1 cellular context compared by ENCODE assay signal in the genomic region with DNA sequence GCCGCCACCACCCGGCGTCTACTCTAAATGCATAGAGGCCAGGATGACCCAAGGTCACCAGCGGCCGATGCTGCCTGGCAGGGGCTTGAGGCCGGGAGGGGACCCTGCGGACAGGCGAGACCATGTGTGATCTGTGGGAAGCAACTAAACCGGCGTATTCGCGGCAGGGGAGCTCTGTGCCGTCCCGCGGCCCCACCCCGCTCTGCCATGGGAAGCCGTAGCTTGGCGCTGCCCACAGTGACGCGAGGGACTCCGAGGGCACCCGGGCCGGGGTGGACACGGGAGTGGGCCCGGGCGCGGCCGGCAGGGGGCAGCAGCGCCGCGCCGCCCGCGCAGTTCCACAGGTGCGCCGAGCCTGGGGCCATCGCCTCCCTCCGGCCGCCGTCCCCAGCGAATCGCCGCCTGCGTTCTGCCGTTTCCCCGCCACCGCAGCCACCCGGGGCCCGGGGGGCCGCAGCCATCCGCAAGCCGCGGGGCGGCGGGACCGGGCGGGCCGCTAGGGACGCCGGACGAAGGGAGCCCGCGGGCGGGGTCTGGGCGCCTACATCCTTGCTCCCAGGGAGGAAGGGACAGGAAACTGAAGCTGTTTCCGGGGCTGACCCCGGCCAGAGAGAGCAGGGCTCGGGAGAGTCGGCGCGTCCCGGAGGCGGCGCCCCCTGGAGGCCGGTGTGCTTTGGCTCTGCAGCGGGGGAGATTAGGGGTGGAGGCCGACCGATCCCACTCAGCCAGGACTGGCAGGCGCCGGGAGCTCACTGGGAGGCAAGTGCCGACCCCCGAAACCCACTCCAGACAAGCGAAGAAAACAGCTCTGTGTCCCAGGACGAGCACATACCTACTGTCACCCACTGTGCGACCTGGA.
TF ChIP-seq lines count a peak whose summit lies in the region.

No MANE protein-coding gene starts in this region.

TF ChIP-seq in H1, 55 proteins besides CTCF, POLR2A, EP300 and RAD21:
- no peak for TF ChIP-seq JUN (IDR thresholded peaks at IDR 0.05; ENCODE audit: low read depth, low read length)
- peak; percentile 76 to 98 for TF ChIP-seq HDAC2 (IDR thresholded peaks at IDR 0.05; ENCODE audit: borderline replicate concordance in 1 of 2, low read depth in 2 of 2, low read length in 2 of 2)
- no peak for TF ChIP-seq CHD2 (IDR thresholded peaks at IDR 0.05; ENCODE audit: low read length)
- TF ChIP-seq SRF (IDR thresholded peaks at IDR 0.05; ENCODE audit: low read depth, low read length): no peak
- TF ChIP-seq FOSL1 (IDR thresholded peaks at IDR 0.05; ENCODE audit: insufficient read depth, low read depth, low read length): no peak
- no peak for TF ChIP-seq CBX5 (IDR thresholded peaks at IDR 0.05; ENCODE audit: low read depth, low read length)
- TF ChIP-seq BACH1 (IDR thresholded peaks at IDR 0.05; ENCODE audit: low read length): peak; percentile 89
- TF ChIP-seq EZH2 (IDR thresholded peaks at IDR 0.05; ENCODE audit: low read depth, low read length, severe bottlenecking): no peak
- TF ChIP-seq RFX5 (IDR thresholded peaks at IDR 0.05; ENCODE audit: borderline replicate concordance, low read depth, low read length): no peak
- TF ChIP-seq MAFK (IDR thresholded peaks at IDR 0.05; ENCODE audit: low read depth, low read length): no peak
- TF ChIP-seq, protein P1, sequence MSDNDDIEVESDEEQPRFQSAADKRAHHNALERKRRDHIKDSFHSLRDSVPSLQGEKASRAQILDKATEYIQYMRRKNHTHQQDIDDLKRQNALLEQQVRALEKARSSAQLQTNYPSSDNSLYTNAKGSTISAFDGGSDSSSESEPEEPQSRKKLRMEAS (IDR thresholded peaks at IDR 0.05): no peak
- TF ChIP-seq CREB1 (IDR thresholded peaks at IDR 0.05): peak; percentile 67
- TF ChIP-seq BCL11A (IDR thresholded peaks at IDR 0.05; ENCODE audit: low read depth in 2 of 2, low read length in 2 of 2): no peak
- no peak for TF ChIP-seq BRCA1 (IDR thresholded peaks at IDR 0.05; ENCODE audit: low read depth, low read length)
- TF ChIP-seq SIRT6 (IDR thresholded peaks at IDR 0.05; ENCODE audit: low read length): no peak
- peak; percentile 88 for TF ChIP-seq ASH2L (IDR thresholded peaks at IDR 0.05; ENCODE audit: low read length)
- TF ChIP-seq JUND (IDR thresholded peaks at IDR 0.05; ENCODE audit: low read length): no peak
- TF ChIP-seq TBP (IDR thresholded peaks at IDR 0.05; ENCODE audit: low read depth, low read length): peak; percentile 38; the same call in 1 of the 2 replicates
- peak; percentile 48; the same call in 1 of the 2 replicates for TF ChIP-seq GABPA (IDR thresholded peaks at IDR 0.05; ENCODE audit: borderline replicate concordance, insufficient read depth, low read length)
- TF ChIP-seq SP4 (IDR thresholded peaks at IDR 0.05; ENCODE audit: low read length): no peak
- TF ChIP-seq POU5F1 (IDR thresholded peaks at IDR 0.05; ENCODE audit: low read depth, low read length): no peak
- no peak for TF ChIP-seq GTF2F1 (IDR thresholded peaks at IDR 0.05; ENCODE audit: borderline replicate concordance, low read depth, low read length)
- no peak for TF ChIP-seq CEBPB (IDR thresholded peaks at IDR 0.05; ENCODE audit: low read depth, low read length)
- TF ChIP-seq, protein P2, sequence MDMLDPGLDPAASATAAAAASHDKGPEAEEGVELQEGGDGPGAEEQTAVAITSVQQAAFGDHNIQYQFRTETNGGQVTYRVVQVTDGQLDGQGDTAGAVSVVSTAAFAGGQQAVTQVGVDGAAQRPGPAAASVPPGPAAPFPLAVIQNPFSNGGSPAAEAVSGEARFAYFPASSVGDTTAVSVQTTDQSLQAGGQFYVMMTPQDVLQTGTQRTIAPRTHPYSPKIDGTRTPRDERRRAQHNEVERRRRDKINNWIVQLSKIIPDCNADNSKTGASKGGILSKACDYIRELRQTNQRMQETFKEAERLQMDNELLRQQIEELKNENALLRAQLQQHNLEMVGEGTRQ (IDR thresholded peaks at IDR 0.05; ENCODE audit: low read length): no peak
- TF ChIP-seq TEAD4 (IDR thresholded peaks at IDR 0.05; ENCODE audit: low read depth, low read length): no peak
- no peak; the same call in 1 of the 2 replicates for TF ChIP-seq YY1 (IDR thresholded peaks at IDR 0.05; ENCODE audit: low read depth, low read length)
- TF ChIP-seq KDM5A (IDR thresholded peaks at IDR 0.05; ENCODE audit: low read length): no peak
- no peak for TF ChIP-seq SAP30 (IDR thresholded peaks at IDR 0.05; ENCODE audit: insufficient read depth, insufficient replicate concordance, low read length)
- peak; percentile 82 for TF ChIP-seq KDM4A (IDR thresholded peaks at IDR 0.05; ENCODE audit: low read depth, low read length, severe bottlenecking)
- TF ChIP-seq TAF7 (optimal IDR thresholded peaks at IDR 0.05; ENCODE audit: borderline replicate concordance, low read depth, low read length): peak; percentile 64
- TF ChIP-seq, protein P3, sequence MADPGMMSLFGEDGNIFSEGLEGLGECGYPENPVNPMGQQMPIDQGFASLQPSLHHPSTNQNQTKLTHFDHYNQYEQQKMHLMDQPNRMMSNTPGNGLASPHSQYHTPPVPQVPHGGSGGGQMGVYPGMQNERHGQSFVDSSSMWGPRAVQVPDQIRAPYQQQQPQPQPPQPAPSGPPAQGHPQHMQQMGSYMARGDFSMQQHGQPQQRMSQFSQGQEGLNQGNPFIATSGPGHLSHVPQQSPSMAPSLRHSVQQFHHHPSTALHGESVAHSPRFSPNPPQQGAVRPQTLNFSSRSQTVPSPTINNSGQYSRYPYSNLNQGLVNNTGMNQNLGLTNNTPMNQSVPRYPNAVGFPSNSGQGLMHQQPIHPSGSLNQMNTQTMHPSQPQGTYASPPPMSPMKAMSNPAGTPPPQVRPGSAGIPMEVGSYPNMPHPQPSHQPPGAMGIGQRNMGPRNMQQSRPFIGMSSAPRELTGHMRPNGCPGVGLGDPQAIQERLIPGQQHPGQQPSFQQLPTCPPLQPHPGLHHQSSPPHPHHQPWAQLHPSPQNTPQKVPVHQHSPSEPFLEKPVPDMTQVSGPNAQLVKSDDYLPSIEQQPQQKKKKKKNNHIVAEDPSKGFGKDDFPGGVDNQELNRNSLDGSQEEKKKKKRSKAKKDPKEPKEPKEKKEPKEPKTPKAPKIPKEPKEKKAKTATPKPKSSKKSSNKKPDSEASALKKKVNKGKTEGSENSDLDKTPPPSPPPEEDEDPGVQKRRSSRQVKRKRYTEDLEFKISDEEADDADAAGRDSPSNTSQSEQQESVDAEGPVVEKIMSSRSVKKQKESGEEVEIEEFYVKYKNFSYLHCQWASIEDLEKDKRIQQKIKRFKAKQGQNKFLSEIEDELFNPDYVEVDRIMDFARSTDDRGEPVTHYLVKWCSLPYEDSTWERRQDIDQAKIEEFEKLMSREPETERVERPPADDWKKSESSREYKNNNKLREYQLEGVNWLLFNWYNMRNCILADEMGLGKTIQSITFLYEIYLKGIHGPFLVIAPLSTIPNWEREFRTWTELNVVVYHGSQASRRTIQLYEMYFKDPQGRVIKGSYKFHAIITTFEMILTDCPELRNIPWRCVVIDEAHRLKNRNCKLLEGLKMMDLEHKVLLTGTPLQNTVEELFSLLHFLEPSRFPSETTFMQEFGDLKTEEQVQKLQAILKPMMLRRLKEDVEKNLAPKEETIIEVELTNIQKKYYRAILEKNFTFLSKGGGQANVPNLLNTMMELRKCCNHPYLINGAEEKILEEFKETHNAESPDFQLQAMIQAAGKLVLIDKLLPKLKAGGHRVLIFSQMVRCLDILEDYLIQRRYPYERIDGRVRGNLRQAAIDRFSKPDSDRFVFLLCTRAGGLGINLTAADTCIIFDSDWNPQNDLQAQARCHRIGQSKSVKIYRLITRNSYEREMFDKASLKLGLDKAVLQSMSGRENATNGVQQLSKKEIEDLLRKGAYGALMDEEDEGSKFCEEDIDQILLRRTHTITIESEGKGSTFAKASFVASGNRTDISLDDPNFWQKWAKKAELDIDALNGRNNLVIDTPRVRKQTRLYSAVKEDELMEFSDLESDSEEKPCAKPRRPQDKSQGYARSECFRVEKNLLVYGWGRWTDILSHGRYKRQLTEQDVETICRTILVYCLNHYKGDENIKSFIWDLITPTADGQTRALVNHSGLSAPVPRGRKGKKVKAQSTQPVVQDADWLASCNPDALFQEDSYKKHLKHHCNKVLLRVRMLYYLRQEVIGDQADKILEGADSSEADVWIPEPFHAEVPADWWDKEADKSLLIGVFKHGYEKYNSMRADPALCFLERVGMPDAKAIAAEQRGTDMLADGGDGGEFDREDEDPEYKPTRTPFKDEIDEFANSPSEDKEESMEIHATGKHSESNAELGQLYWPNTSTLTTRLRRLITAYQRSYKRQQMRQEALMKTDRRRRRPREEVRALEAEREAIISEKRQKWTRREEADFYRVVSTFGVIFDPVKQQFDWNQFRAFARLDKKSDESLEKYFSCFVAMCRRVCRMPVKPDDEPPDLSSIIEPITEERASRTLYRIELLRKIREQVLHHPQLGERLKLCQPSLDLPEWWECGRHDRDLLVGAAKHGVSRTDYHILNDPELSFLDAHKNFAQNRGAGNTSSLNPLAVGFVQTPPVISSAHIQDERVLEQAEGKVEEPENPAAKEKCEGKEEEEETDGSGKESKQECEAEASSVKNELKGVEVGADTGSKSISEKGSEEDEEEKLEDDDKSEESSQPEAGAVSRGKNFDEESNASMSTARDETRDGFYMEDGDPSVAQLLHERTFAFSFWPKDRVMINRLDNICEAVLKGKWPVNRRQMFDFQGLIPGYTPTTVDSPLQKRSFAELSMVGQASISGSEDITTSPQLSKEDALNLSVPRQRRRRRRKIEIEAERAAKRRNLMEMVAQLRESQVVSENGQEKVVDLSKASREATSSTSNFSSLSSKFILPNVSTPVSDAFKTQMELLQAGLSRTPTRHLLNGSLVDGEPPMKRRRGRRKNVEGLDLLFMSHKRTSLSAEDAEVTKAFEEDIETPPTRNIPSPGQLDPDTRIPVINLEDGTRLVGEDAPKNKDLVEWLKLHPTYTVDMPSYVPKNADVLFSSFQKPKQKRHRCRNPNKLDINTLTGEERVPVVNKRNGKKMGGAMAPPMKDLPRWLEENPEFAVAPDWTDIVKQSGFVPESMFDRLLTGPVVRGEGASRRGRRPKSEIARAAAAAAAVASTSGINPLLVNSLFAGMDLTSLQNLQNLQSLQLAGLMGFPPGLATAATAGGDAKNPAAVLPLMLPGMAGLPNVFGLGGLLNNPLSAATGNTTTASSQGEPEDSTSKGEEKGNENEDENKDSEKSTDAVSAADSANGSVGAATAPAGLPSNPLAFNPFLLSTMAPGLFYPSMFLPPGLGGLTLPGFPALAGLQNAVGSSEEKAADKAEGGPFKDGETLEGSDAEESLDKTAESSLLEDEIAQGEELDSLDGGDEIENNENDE (IDR thresholded peaks at IDR 0.05; ENCODE audit: insufficient replicate concordance, low read length): no peak
- no peak for TF ChIP-seq CBX8 (IDR thresholded peaks at IDR 0.05; ENCODE audit: borderline replicate concordance, low read depth, low read length)
- TF ChIP-seq SIN3A (conservative IDR thresholded peaks at IDR 0.05 in 1 of 2, IDR thresholded peaks at IDR 0.05 in 1 of 2; ENCODE audit: low read depth in 1 of 2, low read length in 2 of 2): no peak; a peak in 1 of 4 replicates
- TF ChIP-seq RNF2 (IDR thresholded peaks at IDR 0.05; ENCODE audit: borderline replicate concordance, low read depth, low read length, missing control alignments, poor library complexity, severe bottlenecking): no peak
- TF ChIP-seq SIX5 (IDR thresholded peaks at IDR 0.05; ENCODE audit: low read depth, low read length): no peak
- TF ChIP-seq SUZ12 (IDR thresholded peaks at IDR 0.05; ENCODE audit: low read length): peak; percentile 42; the same call in 1 of the 2 replicates
- TF ChIP-seq, protein P4, sequence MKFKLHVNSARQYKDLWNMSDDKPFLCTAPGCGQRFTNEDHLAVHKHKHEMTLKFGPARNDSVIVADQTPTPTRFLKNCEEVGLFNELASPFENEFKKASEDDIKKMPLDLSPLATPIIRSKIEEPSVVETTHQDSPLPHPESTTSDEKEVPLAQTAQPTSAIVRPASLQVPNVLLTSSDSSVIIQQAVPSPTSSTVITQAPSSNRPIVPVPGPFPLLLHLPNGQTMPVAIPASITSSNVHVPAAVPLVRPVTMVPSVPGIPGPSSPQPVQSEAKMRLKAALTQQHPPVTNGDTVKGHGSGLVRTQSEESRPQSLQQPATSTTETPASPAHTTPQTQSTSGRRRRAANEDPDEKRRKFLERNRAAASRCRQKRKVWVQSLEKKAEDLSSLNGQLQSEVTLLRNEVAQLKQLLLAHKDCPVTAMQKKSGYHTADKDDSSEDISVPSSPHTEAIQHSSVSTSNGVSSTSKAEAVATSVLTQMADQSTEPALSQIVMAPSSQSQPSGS (IDR thresholded peaks at IDR 0.05; ENCODE audit: low read length): no peak
- TF ChIP-seq PHF8 (conservative IDR thresholded peaks at IDR 0.05; ENCODE audit: low read depth, low read length): peak; percentile 78
- TF ChIP-seq SP1 (IDR thresholded peaks at IDR 0.05; ENCODE audit: low read depth, low read length): no peak
- peak; percentile 75 for TF ChIP-seq CTBP2 (IDR thresholded peaks at IDR 0.05; ENCODE audit: borderline replicate concordance, insufficient read depth, insufficient read length, low read length)
- TF ChIP-seq, protein P5, sequence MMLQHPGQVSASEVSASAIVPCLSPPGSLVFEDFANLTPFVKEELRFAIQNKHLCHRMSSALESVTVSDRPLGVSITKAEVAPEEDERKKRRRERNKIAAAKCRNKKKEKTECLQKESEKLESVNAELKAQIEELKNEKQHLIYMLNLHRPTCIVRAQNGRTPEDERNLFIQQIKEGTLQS (IDR thresholded peaks at IDR 0.05; ENCODE audit: insufficient read depth, low read depth, low read length): no peak
- TF ChIP-seq NRF1 (IDR thresholded peaks at IDR 0.05; ENCODE audit: low read depth, low read length): no peak
- TF ChIP-seq NANOG (IDR thresholded peaks at IDR 0.05; ENCODE audit: insufficient read depth, low read depth, low read length, poor library complexity, severe bottlenecking): no peak
- TF ChIP-seq POLR2AphosphoS5 (IDR thresholded peaks at IDR 0.05; ENCODE audit: low read depth, low read length): no peak; the same call in 1 of the 2 replicates
- TF ChIP-seq EGR1 (IDR thresholded peaks at IDR 0.05; ENCODE audit: borderline replicate concordance, low read depth, low read length): no peak; the same call in 1 of the 2 replicates
- TF ChIP-seq RXRA (IDR thresholded peaks at IDR 0.05; ENCODE audit: insufficient read depth, low read depth, low read length): no peak; the same call in 1 of the 2 replicates
- TF ChIP-seq, protein P6, sequence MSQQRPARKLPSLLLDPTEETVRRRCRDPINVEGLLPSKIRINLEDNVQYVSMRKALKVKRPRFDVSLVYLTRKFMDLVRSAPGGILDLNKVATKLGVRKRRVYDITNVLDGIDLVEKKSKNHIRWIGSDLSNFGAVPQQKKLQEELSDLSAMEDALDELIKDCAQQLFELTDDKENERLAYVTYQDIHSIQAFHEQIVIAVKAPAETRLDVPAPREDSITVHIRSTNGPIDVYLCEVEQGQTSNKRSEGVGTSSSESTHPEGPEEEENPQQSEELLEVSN (IDR thresholded peaks at IDR 0.05): no peak
- TF ChIP-seq RBBP5 (IDR thresholded peaks at IDR 0.05; ENCODE audit: borderline replicate concordance, low read depth, low read length): peak; percentile 67; the same call in 1 of the 2 replicates
- peak; percentile 65; the same call in 1 of the 2 replicates for TF ChIP-seq TAF1 (IDR thresholded peaks at IDR 0.05; ENCODE audit: low read depth, low read length)
- TF ChIP-seq SP2 (IDR thresholded peaks at IDR 0.05; ENCODE audit: low read length): no peak
- TF ChIP-seq KDM1A (IDR thresholded peaks at IDR 0.05; ENCODE audit: borderline replicate concordance, low read length): peak; percentile 70; the same call in 1 of the 2 replicates
- TF ChIP-seq CHD1 (IDR thresholded peaks at IDR 0.05; ENCODE audit: low read depth, low read length): no peak
- TF ChIP-seq TCF12 (IDR thresholded peaks at IDR 0.05; ENCODE audit: low read depth, low read length): 0 out of 2 replicates have a peak, but pooled peaks have one; percentile 38
- TF ChIP-seq ZNF274 (IDR thresholded peaks at IDR 0.05; ENCODE audit: borderline replicate concordance, extremely low read depth, low read length): no peak
- TF ChIP-seq HDAC6 (IDR thresholded peaks at IDR 0.05; ENCODE audit: low read depth, low read length): no peak
